In genomic region chr6:55827818-55828522, GRCh38 we compare ENCODE assay signal across 28 cellular contexts. TPM values are rescaled to one million over a fixed set of nuclear protein-coding genes. Genes with fewer than 3 reads are reported as not detected.
DNase-seq lines count a peak whose midpoint lies in the region; ATAC-seq and TF ChIP-seq lines count a peak whose summit lies in the region.
"Had no signal": no experiment of that assay in that cellular context is flagged by ENCODE, and none has a peak within 500 bp of the region (broad histone marks: within the 10 kb centered on the region; RNA-seq: fewer than 3 reads in every experiment).

No MANE protein-coding gene starts in this region.

- in situ Hi-C loops in Caki2 (cut with HindIII; ENCODE audit: low pct_unique_long_range_greater_than_20kb, low sequenced_read_pairs) = no loop called here
- in situ Hi-C loops in Panc1 (cut with HindIII; ENCODE audit: low pct_unique_long_range_greater_than_20kb, low sequenced_read_pairs) = no loop called here

- no peak overlapping the region for H2BK120ac ChIP-seq in mesendoderm (ENCODE audit: low read depth, low read length)

- no peak overlapping the region for H3K4me3 ChIP-seq in GM23338
- H3K4me3 ChIP-seq in Panc1 (ENCODE audit: low read depth in 2 of 2, low read length in 2 of 2) = no peak overlapping the region
- H3K4me3 ChIP-seq in mesendoderm (ENCODE audit: low read length) = no peak overlapping the region
- H3K4me3 ChIP-seq: coronary artery, GM23248, left lung, SJCRH30, vagina had no signal

- no peak overlapping the region for H4K8ac ChIP-seq in mesendoderm (ENCODE audit: low read depth, low read length)

- no peak overlapping the region for H2BK5ac ChIP-seq in mesendoderm (ENCODE audit: low read length)

- no peak overlapping the region for H2BK15ac ChIP-seq in mesendoderm (replicated peaks; ENCODE audit: low read depth)

- no peak overlapping the region for H3K27ac ChIP-seq in GM23338 (ENCODE audit: low read depth)
- H3K27ac ChIP-seq in Panc1 (ENCODE audit: low read length) = peak overlapping the region; percentile 90
- H3K27ac ChIP-seq in mesendoderm (ENCODE audit: low read depth, low read length) = no peak overlapping the region
- H3K27ac ChIP-seq: brain microvascular endothelial cell, coronary artery, GM23248, left lung, SJCRH30, vagina, VCaP had no signal

- H3K4me3 Mint-ChIP-seq in GM23338 = no peak overlapping the region
- H3K4me3 Mint-ChIP-seq: activated T-cell treated with anti-CD3 and anti-CD28 coated beads, Interleukin-2, amount 50 U/mL, for 4 hours; effector memory CD8-positive, alpha-beta T cell; mesothelial cell of epicardium; naive thymus-derived CD4-positive, alpha-beta T cell; stimulated activated memory B cell treated with anti-CD40 and anti-IgM and Interleukin-4, amounts not matched to agents 10 μg/mL and 1 μg/mL and 100 μg/mL, for 72 hours had no signal

- H4K5ac ChIP-seq in mesendoderm (ENCODE audit: low read length) = no peak overlapping the region

- no peaks in the 10 kb centered on the region for H3K79me1 ChIP-seq in mesendoderm (ENCODE audit: low read length)

- POLR2A ChIA-PET in Panc1 (lab: Charles Lee) = no interaction called here

- no peaks in the 10 kb centered on the region for H4K20me1 ChIP-seq in GM23338 (replicated peaks; ENCODE audit: insufficient read depth)

- no peak overlapping the region for H3K23ac ChIP-seq in mesendoderm (ENCODE audit: low read length)

- no peaks in the 10 kb centered on the region for H3F3A ChIP-seq in GM23338 (replicated peaks; ENCODE audit: low read depth)

- CTCF ChIA-PET in Panc1 (lab: Charles Lee) = no interaction called here

- peak overlapping the region; percentile 7; the same call in 1 of the 2 replicates for H2AFZ ChIP-seq in GM23338
- H2AFZ ChIP-seq: GM23248 had no signal

- no peak overlapping the region for H3K56ac ChIP-seq in mesendoderm (ENCODE audit: low read length)

- no peak overlapping the region for H3K27ac Mint-ChIP-seq in GM23338
- H3K27ac Mint-ChIP-seq: effector memory CD8-positive, alpha-beta T cell; mesothelial cell of epicardium; naive thymus-derived CD4-positive, alpha-beta T cell; stimulated activated memory B cell treated with anti-CD40 and anti-IgM and Interleukin-4, amounts not matched to agents 10 μg/mL and 1 μg/mL and 100 μg/mL, for 72 hours had no signal

- H3K36me3 Mint-ChIP-seq in GM23338 (ENCODE audit: low read depth) = no peaks in the 10 kb centered on the region
- H3K36me3 Mint-ChIP-seq: mesothelial cell of epicardium; naive thymus-derived CD4-positive, alpha-beta T cell; stimulated activated memory B cell treated with anti-CD40 and anti-IgM and Interleukin-4, amounts not matched to agents 10 μg/mL and 1 μg/mL and 100 μg/mL, for 72 hours had no signal

- TF ChIP-seq CTCF in GM23338 (conservative IDR thresholded peaks at IDR 0.05; ENCODE audit: low read depth in 2 of 2) (no peak), Panc1 (IDR thresholded peaks at IDR 0.05) (no peak)

- H3K79me2 ChIP-seq in GM23338 (replicated peaks; ENCODE audit: insufficient read depth) (no peaks in the 10 kb centered on the region), mesendoderm (ENCODE audit: control insufficient read depth, insufficient read depth, low read length) (no peaks in the 10 kb centered on the region)

- H3K36me3 ChIP-seq in GM23338 (ENCODE audit: insufficient read depth) = no peaks in the 10 kb centered on the region
- no peaks in the 10 kb centered on the region; the same call in 1 of the 2 replicates for H3K36me3 ChIP-seq in Panc1 (ENCODE audit: control insufficient read depth, insufficient read depth, low read length)
- no peaks in the 10 kb centered on the region for H3K36me3 ChIP-seq in mesendoderm (ENCODE audit: control insufficient read depth, insufficient read depth, low read length)
- H3K36me3 ChIP-seq: brain microvascular endothelial cell, left lung, vagina had no signal

- no peak overlapping the region for H2AK5ac ChIP-seq in mesendoderm (ENCODE audit: low read length)

- H3K4ac ChIP-seq in mesendoderm (ENCODE audit: low read depth, low read length) = no peak overlapping the region

- intact Hi-C loops in Panc1 (cut with micrococcal nuclease; ENCODE audit: unreplicated experiment) (loop anchor here (5.0 to 10.0 kb wide), 2 partner anchors 39 to 117 kb away; no protein-coding TSS in a partner anchor), Right ventricle myocardium superior (cut with DNase I) (no loop called here)

- H3K27me3 Mint-ChIP-seq in GM23338 (ENCODE audit: insufficient read depth, low read depth, poor library complexity) = no peaks in the 10 kb centered on the region
- H3K27me3 Mint-ChIP-seq: effector memory CD8-positive, alpha-beta T cell; naive thymus-derived CD4-positive, alpha-beta T cell; stimulated activated memory B cell treated with anti-CD40 and anti-IgM and Interleukin-4, amounts not matched to agents 10 μg/mL and 1 μg/mL and 100 μg/mL, for 72 hours had no signal

- BruUV-seq in Panc1 (replicated peaks; lab: Mats Ljungman, UMichigan) = no TSS peak

- H3K18ac ChIP-seq in mesendoderm (ENCODE audit: low read length) = no peak overlapping the region

- no peaks in the 10 kb centered on the region for H3K27me3 ChIP-seq in GM23338 (ENCODE audit: insufficient read depth)
- no peaks in the 10 kb centered on the region for H3K27me3 ChIP-seq in Panc1 (ENCODE audit: control insufficient read depth, insufficient read depth, low read length)
- H3K27me3 ChIP-seq in mesendoderm (ENCODE audit: insufficient read depth, low read length, poor library complexity) = no peaks in the 10 kb centered on the region
- H3K27me3 ChIP-seq: brain microvascular endothelial cell, left lung, SJCRH30, vagina had no signal

- no peak overlapping the region for H3K4me2 ChIP-seq in GM23338
- no peak overlapping the region for H3K4me2 ChIP-seq in mesendoderm (ENCODE audit: low read length)

- ATAC-seq in GM23338 (no peak), Panc1 (peak; percentile 59), HG02884 (IDR thresholded peaks at IDR 0.05; ENCODE audit: unreplicated experiment) (no peak), Right ventricle myocardium superior (ENCODE audit: poor library complexity) (no peak)
- ATAC-seq: activated T-cell treated with anti-CD3 and anti-CD28 coated beads, Interleukin-2, amount 50 U/mL, for 4 hours; effector memory CD8-positive, alpha-beta T cell; left lung; naive thymus-derived CD4-positive, alpha-beta T cell; stimulated activated memory B cell treated with anti-CD40 and anti-IgM and Interleukin-4, amounts not matched to agents 10 μg/mL and 1 μg/mL and 100 μg/mL, for 72 hours had no signal

- H3K4me1 ChIP-seq in GM23338 (ENCODE audit: insufficient read depth) (no peaks in the 10 kb centered on the region), Panc1 (ENCODE audit: control insufficient read depth, insufficient read depth, low read length) (peaks cover 87% of the 10 kb centered on the region), mesendoderm (ENCODE audit: control insufficient read depth, low read depth, low read length) (no peaks in the 10 kb centered on the region)
- H3K4me1 ChIP-seq: left lung, vagina had no signal

- peak; percentile 33 for DNase-seq in Caki2 (ENCODE audit: low read depth)
- no peak for DNase-seq in GM23338 (ENCODE audit: low spot score)
- DNase-seq in Panc1 (ENCODE audit: low read depth, low spot score) = no peak
- peak; percentile 87 for DNase-seq in mesendoderm
- no peak for DNase-seq in DMS153 treated with DMSO at 0.1 percent for 48 hours (lab: John Stamatoyannopoulos, UW; ENCODE audit: unreplicated experiment)
- no peak for DNase-seq in Right ventricle myocardium superior
- DNase-seq: activated CD4-positive, alpha-beta T cell treated with anti-CD3 and anti-CD28 coated beads for 48 hours; activated T-cell treated with anti-CD3 and anti-CD28 coated beads, Interleukin-2, amount 50 U/mL, for 4 hours; brain microvascular endothelial cell; effector memory CD8-positive, alpha-beta T cell; GM23248; hypothalamus; left lung; naive thymus-derived CD4-positive, alpha-beta T cell; NCI-H1092; NCI-H345; NCI-H774; SJCRH30; stimulated activated CD4-positive, alpha-beta T cell treated with anti-CD3 and anti-CD28 coated beads, Interleukin-4, amount 100 ng/mL, for 1 hour; T-helper 2 cell had no signal

- H3K9me3 Mint-ChIP-seq in GM23338 = no peaks in the 10 kb centered on the region
- H3K9me3 Mint-ChIP-seq: mesothelial cell of epicardium; stimulated activated memory B cell treated with anti-CD40 and anti-IgM and Interleukin-4, amounts not matched to agents 10 μg/mL and 1 μg/mL and 100 μg/mL, for 72 hours had no signal

- peaks cover 8% of the 10 kb centered on the region; the same call in 2 of the 3 replicates for H3K4me1 Mint-ChIP-seq in GM23338
- H3K4me1 Mint-ChIP-seq: naive thymus-derived CD4-positive, alpha-beta T cell; stimulated activated memory B cell treated with anti-CD40 and anti-IgM and Interleukin-4, amounts not matched to agents 10 μg/mL and 1 μg/mL and 100 μg/mL, for 72 hours had no signal

- no peak overlapping the region for H3K9ac ChIP-seq in mesendoderm (ENCODE audit: low read length)
- H3K9ac ChIP-seq: GM23248 had no signal

- no peaks in the 10 kb centered on the region for H3K9me2 ChIP-seq in GM23338 (ENCODE audit: insufficient read depth)

- H3K9me3 ChIP-seq in Panc1 (ENCODE audit: control insufficient read depth, insufficient read depth, low read depth, low read length) = no peaks in the 10 kb centered on the region
- H3K9me3 ChIP-seq: left lung, SJCRH30, vagina had no signal

TF ChIP-seq in GM23338, 12 proteins besides CTCF, POLR2A, EP300 and RAD21 (continues in another document):
- TF ChIP-seq ZNF331 (CRISPR knock-in tag; IDR thresholded peaks at IDR 0.05; ENCODE audit: low read depth) (no peak), ZNF114 (CRISPR knock-in tag; IDR thresholded peaks at IDR 0.05) (no peak), STAT1 (IDR thresholded peaks at IDR 0.05; ENCODE audit: unreplicated experiment) (no peak), EZH2 (IDR thresholded peaks at IDR 0.05; ENCODE audit: low read depth, unreplicated experiment) (no peak)

RNA-seq across cellular contexts. Expression of gene BMP5, which starts 47.4 kb away (rescaled TPM):
- not detected in 2 replicates for total RNA-seq in Caki2 (2014; rRNA removed; shearing (Covaris generic); ENCODE audit: low replicate concordance)
- total RNA-seq in GM23338 (2014; rRNA removed; shearing (Covaris generic)) = 0.07 TPM in 1 of 2 replicates, not detected in the other
- 0.06 and 0.14 TPM in 2 replicates for polyA plus RNA-seq in GM23338 (2016; fragmentation: Nextera tagmentation; extraction: Ambion mirVana)
- total RNA-seq in Panc1 (2021; ENCODE audit: unreplicated experiment) (17.7 TPM), Right ventricle myocardium superior (2.4 TPM)
- 7.9 TPM for polyA plus RNA-seq in Panc1 (2012; ENCODE audit: insufficient read length)
- polyA plus RNA-seq in mesendoderm (2013, experiment 1 of 2) = 0.01 TPM
- 0.04 TPM for polyA plus RNA-seq in mesendoderm (2013, experiment 2 of 2)
- total RNA-seq: activated T-cell treated with anti-CD3 and anti-CD28 coated beads, Interleukin-2, amount 50 U/mL, for 4 hours; GM23248; LHCN-M2; naive thymus-derived CD4-positive, alpha-beta T cell; osteocyte; vagina had no signal
- polyA plus RNA-seq: GM23248; naive thymus-derived CD4-positive, alpha-beta T cell had no signal

Comparison
In these comparisons a context has a peak if more than half of its experiments do, and no peak if none do; other contexts are left out.
1. DNase-seq: peak in Caki2 (single experiment) and mesendoderm (single experiment); none in GM23338 (single experiment), Panc1 (single experiment), DMS153 treated with DMSO at 0.1 percent for 48 hours (single experiment) and Right ventricle myocardium superior (single experiment).